Comparison of ENCODE assay signal across 1 cellular context in genomic region chr11:65641233-65642013, GRCh38.
TF ChIP-seq lines count a peak whose summit lies in the region.

No MANE protein-coding gene starts in this region.

TF ChIP-seq in GM12878, 131 proteins besides CTCF, POLR2A, EP300 and RAD21:
- TF ChIP-seq EZH2 (IDR thresholded peaks at IDR 0.05; ENCODE audit: borderline replicate concordance, control insufficient read depth, low read depth, low read length) (no peak), ZNF592 (IDR thresholded peaks at IDR 0.05) (no peak), BACH1 (IDR thresholded peaks at IDR 0.05; ENCODE audit: borderline replicate concordance) (0 out of 2 replicates have a peak, but pooled peaks have one; percentile 0), DPF2 (IDR thresholded peaks at IDR 0.05) (peak; percentile 33), HDAC2 (IDR thresholded peaks at IDR 0.05) (no peak)
TF ChIP-seq in GM12878: peak in this region for 2.
